Comparison of ENCODE assay signal across 30 cellular contexts in the genomic region with DNA sequence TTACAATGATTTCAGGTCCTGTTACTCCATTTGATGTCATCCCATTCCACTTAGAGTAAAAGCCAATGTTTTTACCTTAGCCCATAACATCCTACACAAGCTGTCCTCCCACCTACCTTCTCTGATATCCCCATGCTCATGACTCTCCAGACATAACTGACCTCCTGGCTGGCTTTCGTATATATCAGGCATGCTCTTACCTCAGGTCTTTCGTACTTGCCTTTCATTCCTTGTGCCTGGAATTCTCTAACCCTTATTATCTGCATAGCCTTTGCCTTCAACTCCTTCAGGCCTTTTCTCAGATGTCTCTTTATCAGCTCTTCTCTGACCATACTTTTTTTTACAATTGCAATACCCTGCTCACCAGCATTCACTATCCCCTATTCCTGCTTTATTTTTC. TPM values are rescaled to one million over a fixed set of nuclear protein-coding genes. Genes with fewer than 3 reads are reported as not detected.
"Had no signal": no experiment of that assay in that cellular context is flagged by ENCODE, and none has a peak within 500 bp of the region (broad histone marks: within the 10 kb centered on the region; RNA-seq: fewer than 3 reads in every experiment).

No MANE protein-coding gene starts in this region.

- ATAC-seq: stimulated activated effector memory CD8-positive, alpha-beta T cell treated with anti-CD3 and anti-CD28 coated beads, Interleukin-12 subunit alpha, Interleukin-12 subunit beta, amount 100 ng/mL, for 72 hours; stimulated activated memory B cell treated with anti-CD40 and anti-IgM and Interleukin-4, amounts not matched to agents 10 μg/mL and 1 μg/mL and 100 μg/mL, for 72 hours; stimulated activated naive B cell treated with anti-CD40 and anti-IgM and Interleukin-4, amounts not matched to agents 10 μg/mL and 1 μg/mL and 100 μg/mL, for 72 hours; stimulated activated naive CD8-positive, alpha-beta T cell treated with anti-CD3 and anti-CD28 coated beads, Interleukin-15, amount 100 ng/mL, for 72 hours; stimulated activated naive CD8-positive, alpha-beta T cell treated with anti-CD3 and anti-CD28 coated beads, Interleukin-15, Interleukin-2, amounts not matched to agents 100 U/mL and 50 U/mL, for 24 hours; upper lobe of right lung had no signal

- H3K27me3 ChIP-seq: stomach, suprapubic skin, testis, thyroid gland, tibial artery, tibial nerve, transverse colon, upper lobe of left lung, upper lobe of right lung, uterus, vagina had no signal

- H3K27me3 Mint-ChIP-seq: type B pancreatic cell had no signal

- H3K9me3 Mint-ChIP-seq: stimulated activated effector memory CD8-positive, alpha-beta T cell treated with anti-CD3 and anti-CD28 coated beads, Interleukin-12 subunit alpha, Interleukin-12 subunit beta, amount 100 ng/mL, for 72 hours; stimulated activated memory B cell treated with anti-CD40 and anti-IgM and Interleukin-4, amounts not matched to agents 10 μg/mL and 1 μg/mL and 100 μg/mL, for 72 hours; stimulated activated naive CD8-positive, alpha-beta T cell treated with anti-CD3 and anti-CD28 coated beads, Interleukin-15, amount 100 ng/mL, for 72 hours; stimulated activated naive CD8-positive, alpha-beta T cell treated with anti-CD3 and anti-CD28 coated beads, Interleukin-15, Interleukin-2, amounts not matched to agents 100 ng/mL and 50 ng/mL, for 24 hours; type B pancreatic cell had no signal

- H3K4me1 Mint-ChIP-seq: stimulated activated effector memory CD8-positive, alpha-beta T cell treated with anti-CD3 and anti-CD28 coated beads, Interleukin-12 subunit alpha, Interleukin-12 subunit beta, amount 100 ng/mL, for 72 hours; stimulated activated memory B cell treated with anti-CD40 and anti-IgM and Interleukin-4, amounts not matched to agents 10 μg/mL and 1 μg/mL and 100 μg/mL, for 72 hours; stimulated activated naive CD8-positive, alpha-beta T cell treated with anti-CD3 and anti-CD28 coated beads, Interleukin-15, amount 100 ng/mL, for 72 hours had no signal

- H3K4me3 ChIP-seq: stomach, suprapubic skin, testis, thoracic aorta, thyroid gland, tibial artery, tibial nerve, transverse colon, upper lobe of left lung, upper lobe of right lung, uterus, vagina had no signal

- H3K27ac Mint-ChIP-seq: stimulated activated effector memory CD8-positive, alpha-beta T cell treated with anti-CD3 and anti-CD28 coated beads, Interleukin-12 subunit alpha, Interleukin-12 subunit beta, amount 100 ng/mL, for 72 hours; stimulated activated memory B cell treated with anti-CD40 and anti-IgM and Interleukin-4, amounts not matched to agents 10 μg/mL and 1 μg/mL and 100 μg/mL, for 72 hours; stimulated activated naive B cell treated with anti-CD40 and anti-IgM and Interleukin-4, amounts not matched to agents 10 μg/mL and 1 μg/mL and 100 μg/mL, for 72 hours; stimulated activated naive CD8-positive, alpha-beta T cell treated with anti-CD3 and anti-CD28 coated beads, Interleukin-15, amount 100 ng/mL, for 72 hours; stimulated activated naive CD8-positive, alpha-beta T cell treated with anti-CD3 and anti-CD28 coated beads, Interleukin-15, Interleukin-2, amounts not matched to agents 100 ng/mL and 50 ng/mL, for 24 hours; type B pancreatic cell had no signal

- H3K27ac ChIP-seq: stomach, suprapubic skin, testis, thoracic aorta, thyroid gland, tibial artery, tibial nerve, transverse colon, upper lobe of left lung, upper lobe of right lung, uterus, vagina had no signal

- H3K4me3 Mint-ChIP-seq: stimulated activated effector memory CD8-positive, alpha-beta T cell treated with anti-CD3 and anti-CD28 coated beads, Interleukin-12 subunit alpha, Interleukin-12 subunit beta, amount 100 ng/mL, for 72 hours; stimulated activated memory B cell treated with anti-CD40 and anti-IgM and Interleukin-4, amounts not matched to agents 10 μg/mL and 1 μg/mL and 100 μg/mL, for 72 hours; stimulated activated naive B cell treated with anti-CD40 and anti-IgM and Interleukin-4, amounts not matched to agents 10 μg/mL and 1 μg/mL and 100 μg/mL, for 72 hours; stimulated activated naive CD8-positive, alpha-beta T cell treated with anti-CD3 and anti-CD28 coated beads, Interleukin-15, amount 100 ng/mL, for 72 hours; stimulated activated naive CD8-positive, alpha-beta T cell treated with anti-CD3 and anti-CD28 coated beads, Interleukin-15, Interleukin-2, amounts not matched to agents 100 ng/mL and 50 ng/mL, for 24 hours; type B pancreatic cell had no signal

- H3K4me1 ChIP-seq: stomach, suprapubic skin, testis, thyroid gland, tibial artery, transverse colon, upper lobe of left lung, upper lobe of right lung had no signal

- FAIRE-seq: urothelium cell line had no signal

- H3K36me3 ChIP-seq: stomach, suprapubic skin, thoracic aorta, thyroid gland, tibial artery, tibial nerve, transverse colon, upper lobe of left lung, upper lobe of right lung, uterus, vagina had no signal

- H3K36me3 Mint-ChIP-seq: stimulated activated effector memory CD8-positive, alpha-beta T cell treated with anti-CD3 and anti-CD28 coated beads, Interleukin-12 subunit alpha, Interleukin-12 subunit beta, amount 100 ng/mL, for 72 hours; stimulated activated memory B cell treated with anti-CD40 and anti-IgM and Interleukin-4, amounts not matched to agents 10 μg/mL and 1 μg/mL and 100 μg/mL, for 72 hours; stimulated activated naive B cell treated with anti-CD40 and anti-IgM and Interleukin-4, amounts not matched to agents 10 μg/mL and 1 μg/mL and 100 μg/mL, for 72 hours; type B pancreatic cell had no signal

- DNase-seq: stimulated activated CD4-positive, alpha-beta T cell treated with anti-CD3 and anti-CD28 coated beads, Interleukin-2, amount 100 ng/mL, for 48 hours; stimulated activated CD4-positive, alpha-beta T cell treated with anti-CD3 and anti-CD28 coated beads, Interleukin-4, amount 100 ng/mL, for 1 hour; stimulated activated CD4-positive, alpha-beta T cell treated with anti-CD3 and anti-CD28 coated beads, Interleukin-4, amount 100 ng/mL, for 24 hours; stimulated activated CD4-positive, alpha-beta T cell treated with anti-CD3 and anti-CD28 coated beads, Interleukin-4, amount 100 ng/mL, for 4 hours; stimulated activated CD8-positive, alpha-beta memory T cell treated with anti-CD3 and anti-CD28 coated beads, Interleukin-4, amount 100 ng/mL, for 48 hours; stimulated activated naive B cell treated with anti-CD40 and anti-IgM and Interleukin-4, amounts not matched to agents 10 μg/mL and 1 μg/mL and 100 μg/mL, for 72 hours; stimulated activated naive CD4-positive, alpha-beta T cell; stimulated activated naive CD4-positive, alpha-beta T cell treated with Interleukin-2 at 50 U/mL for 16 hours; stimulated activated naive CD8-positive, alpha-beta T cell treated with anti-CD3 and anti-CD28 coated beads, Interleukin-15, amount 100 ng/mL, for 72 hours; stimulated activated naive CD8-positive, alpha-beta T cell treated with anti-CD3 and anti-CD28 coated beads, Interleukin-15, Interleukin-2, amounts not matched to agents 100 U/mL and 50 U/mL, for 24 hours; stomach; substantia nigra; testis; thyroid gland; tibial artery; transverse colon; upper lobe of left lung; upper lobe of right lung; uterus had no signal

- H3K9me3 ChIP-seq: stomach, suprapubic skin, testis, thoracic aorta, thyroid gland, tibial artery, tibial nerve, transverse colon, upper lobe of left lung, upper lobe of right lung, uterus, vagina had no signal

RNA-seq across cellular contexts. Expression of a gene that starts 22.7 kb away (rescaled TPM):
- total RNA-seq: subcutaneous adipose tissue, temporal lobe, thyroid gland, tibial nerve, transverse colon, vagina had no signal
